ENCODE assay signal across 8 cellular contexts in the genomic region with DNA sequence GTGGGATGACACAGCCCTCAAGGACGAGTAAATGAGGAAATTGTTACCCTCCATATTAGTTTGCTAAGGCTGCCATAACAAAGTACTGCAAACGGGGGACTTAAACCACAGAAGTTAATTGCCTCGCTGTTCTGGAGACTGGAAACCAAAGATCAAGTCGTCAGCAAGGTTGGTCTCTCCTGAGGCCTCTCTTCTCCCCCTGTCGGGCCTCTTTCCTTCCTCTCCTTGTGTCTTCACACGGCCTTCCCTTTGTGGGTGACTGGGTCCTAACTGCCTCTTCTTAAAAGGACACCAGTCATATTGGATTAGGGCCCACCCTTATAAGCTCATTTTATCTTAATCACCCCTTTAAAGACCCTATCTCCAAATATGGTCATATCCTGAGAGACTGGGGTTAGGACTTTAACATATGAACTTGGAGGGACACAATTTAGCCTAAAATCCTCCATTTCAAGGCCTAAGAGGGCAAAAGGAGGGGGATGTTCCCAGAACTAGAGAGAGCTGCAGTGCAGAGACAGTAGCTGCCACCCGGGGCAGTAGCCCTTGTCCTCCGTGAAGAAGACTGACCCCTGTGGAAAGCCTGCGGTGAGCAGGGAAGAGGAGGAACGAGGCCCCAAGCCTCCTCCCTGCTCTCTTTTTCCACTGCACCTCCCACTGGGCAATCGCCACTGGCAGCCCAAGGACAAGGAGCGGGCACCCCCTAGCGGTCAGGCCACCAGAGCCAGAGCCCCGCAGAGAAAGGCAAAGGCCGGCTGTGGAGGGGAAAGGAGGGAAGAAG. TPM values are rescaled to one million over a fixed set of nuclear protein-coding genes. Genes with fewer than 3 reads are reported as not detected.
A peak's percentile ranks its signal among the peaks of the same experiment; 100 is the strongest.
DNase-seq lines count a peak whose midpoint lies in the region; ATAC-seq, FAIRE-seq and TF ChIP-seq lines count a peak whose summit lies in the region.

No MANE protein-coding gene starts in this region.

- H3K9me3 ChIP-seq in endothelial cell of umbilical vein (replicated peaks; ENCODE audit: control insufficient read depth, insufficient read depth, low read length) (no peaks in the 10 kb centered on the region), mucosa of descending colon (no peaks in the 10 kb centered on the region)

- H4K20me1 ChIP-seq in endothelial cell of umbilical vein (replicated peaks; ENCODE audit: control insufficient read depth, extremely low read depth, insufficient read depth, low read length), result no peaks in the 10 kb centered on the region

- DNase-seq in AML-193 (lab: John Stamatoyannopoulos, UW) (peak; percentile 67 to 77), NCI-H774 (lab: John Stamatoyannopoulos, UW) (peak; percentile 72), endothelial cell of umbilical vein (ENCODE audit: low read depth, low spot score) (peak; percentile 30), mucosa of descending colon (peak; percentile 70 to 86 (median 83))
- DNase-seq in activated CD8-positive, alpha-beta memory T cell treated with anti-CD3 and anti-CD28 coated beads for 1 hour (ENCODE audit: extremely low read depth in 1 of 2, low read depth in 1 of 2), result peak; percentile 3 to 47
- peak; percentile 86 for DNase-seq in stimulated activated CD8-positive, alpha-beta memory T cell treated with anti-CD3 and anti-CD28 coated beads, Interleukin-4, amount 100 ng/mL, for 48 hours

- peak; percentile 84 to 88 for TF ChIP-seq CTCF in endothelial cell of umbilical vein (IDR thresholded peaks at IDR 0.05; ENCODE audit: extremely low read depth in 1 of 2, insufficient read depth in 1 of 2, low read depth in 1 of 2, low read length in 2 of 2)
- peak; percentile 80 for TF ChIP-seq CTCF in mucosa of descending colon (IDR thresholded peaks at IDR 0.05)

- POLR2A ChIA-PET in endothelial cell of umbilical vein (lab: Charles Lee), result interaction anchor here (0.6 kb wide), 1 partner anchor 114 kb away, joined by 5 read pairs; no protein-coding TSS in a partner anchor

- no peak for TF ChIP-seq POLR2A in endothelial cell of umbilical vein (IDR thresholded peaks at IDR 0.05; ENCODE audit: low read depth, low read length)

- H3K36me3 ChIP-seq in endothelial cell of umbilical vein (ENCODE audit: control insufficient read depth in 2 of 2, extremely low read depth in 1 of 2, insufficient read depth in 2 of 2, low read length in 2 of 2) (no peaks in the 10 kb centered on the region), mucosa of descending colon (ENCODE audit: low read depth) (no peaks in the 10 kb centered on the region)

- no TSS peak for BruUV-seq in endothelial cell of umbilical vein (replicated peaks; lab: Mats Ljungman, UMichigan)

- no peak overlapping the region for H3K9ac ChIP-seq in endothelial cell of umbilical vein (replicated peaks; ENCODE audit: extremely low read depth, insufficient read depth, low read length)

- no peaks in the 10 kb centered on the region for H3K27me3 ChIP-seq in endothelial cell of umbilical vein (ENCODE audit: control insufficient read depth in 2 of 2, insufficient read depth in 2 of 2, low read length in 2 of 2)

- no peak for FAIRE-seq in endothelial cell of umbilical vein (lab: Jason Lieb, UNC)

- CTCF ChIA-PET in endothelial cell of umbilical vein (lab: Charles Lee), result interaction anchor here (1.1 to 2.8 kb wide), 2 partner anchors 10 to 1050 kb away, joined by 3 to 13 read pairs; no protein-coding TSS in a partner anchor

- intact Hi-C loops in endothelial cell of umbilical vein (cut with micrococcal nuclease), result loop anchor here (1.0 to 5.0 kb wide), 2 partner anchors 994 to 1050 kb away; no protein-coding TSS in a partner anchor
- intact Hi-C loops in mucosa of descending colon (cut with DNase I, micrococcal nuclease), result no loop called here

- H3K27ac ChIP-seq in endothelial cell of umbilical vein (ENCODE audit: insufficient read depth, low read depth, low read length), result no peak overlapping the region

- no peak overlapping the region for H3K4me3 ChIP-seq in endothelial cell of umbilical vein (replicated peaks in 1 of 3; ENCODE audit: insufficient read depth in 1 of 3, low read depth in 1 of 3, low read length in 3 of 3)
- H3K4me3 ChIP-seq in mucosa of descending colon, result no peak overlapping the region

- dilution Hi-C loops in endothelial cell of umbilical vein (cut with MboI; ENCODE audit: extremely low pct_ligation_motif_present, low sequenced_read_pairs), result no loop called here

- ATAC-seq in GM19023 (IDR thresholded peaks at IDR 0.05; ENCODE audit: unreplicated experiment) (peak; percentile 92), HG03139 (IDR thresholded peaks at IDR 0.05; ENCODE audit: unreplicated experiment) (peak; percentile 92), mucosa of descending colon (peak; percentile 95)

- H3K4me1 ChIP-seq in endothelial cell of umbilical vein (ENCODE audit: control insufficient read depth, extremely low read depth, insufficient read depth, low read length), result no peaks in the 10 kb centered on the region
- no peaks in the 10 kb centered on the region for H3K4me1 ChIP-seq in mucosa of descending colon (ENCODE audit: low read depth)

- no peaks in the 10 kb centered on the region for H3K79me2 ChIP-seq in endothelial cell of umbilical vein (ENCODE audit: control insufficient read depth, insufficient read depth, low read length)

- no peaks in the 10 kb centered on the region for H3K9me1 ChIP-seq in endothelial cell of umbilical vein (replicated peaks; ENCODE audit: control insufficient read depth, extremely low read depth, insufficient read depth, low read length)

- no peak overlapping the region for H3K4me2 ChIP-seq in endothelial cell of umbilical vein (ENCODE audit: insufficient read depth, low read length)

- H2AFZ ChIP-seq in endothelial cell of umbilical vein (ENCODE audit: low read depth, low read length), result no peak overlapping the region

TF ChIP-seq in endothelial cell of umbilical vein, 7 proteins besides CTCF, POLR2A, EP300 and RAD21:
- TF ChIP-seq MYC (IDR thresholded peaks at IDR 0.05; ENCODE audit: low read depth, low read length), result no peak
- TF ChIP-seq JUN (IDR thresholded peaks at IDR 0.05; ENCODE audit: borderline replicate concordance, insufficient read depth, insufficient read length, low read depth), result no peak
- TF ChIP-seq POLR2AphosphoS5 (IDR thresholded peaks at IDR 0.05; ENCODE audit: insufficient read depth, low read depth, low read length), result no peak
- no peak for TF ChIP-seq GATA2 (IDR thresholded peaks at IDR 0.05; ENCODE audit: insufficient read depth, insufficient read length, low read depth, low read length)
- no peak for TF ChIP-seq FOS (IDR thresholded peaks at IDR 0.05; ENCODE audit: borderline replicate concordance, insufficient read depth, low read length)
- TF ChIP-seq EZH2 (IDR thresholded peaks at IDR 0.05; ENCODE audit: borderline replicate concordance, low read depth, low read length, severe bottlenecking), result no peak

RNA-seq across cellular contexts. Expression of a gene that starts 35.0 kb away (rescaled TPM):
- total RNA-seq in endothelial cell of umbilical vein (not detected in 2 replicates), mucosa of descending colon (not detected)
- polyA plus RNA-seq in endothelial cell of umbilical vein, result 0.07 and 0.11 TPM in 2 replicates
- polyA plus RNA-seq in endothelial cell of umbilical vein (2011; cell fraction: cytosol; rRNA removed), result 0.09 and 0.10 TPM in 2 replicates
- polyA plus RNA-seq in endothelial cell of umbilical vein (2011; cell fraction: nucleus; rRNA removed), result 0.10 TPM in 1 of 2 replicates, not detected in the other
- polyA plus RNA-seq in endothelial cell of umbilical vein (2012), result not detected in 2 replicates
- polyA minus RNA-seq in endothelial cell of umbilical vein, result not detected in 2 replicates
- not detected for polyA minus RNA-seq in endothelial cell of umbilical vein (2011; cell fraction: cytosol; rRNA and poly(A)+ RNA removed)
- not detected in 2 replicates for polyA minus RNA-seq in endothelial cell of umbilical vein (2011; cell fraction: nucleus; rRNA and poly(A)+ RNA removed)

RNA-seq across cellular contexts. Expression of a gene that starts 52.9 kb away (rescaled TPM):
- total RNA-seq in endothelial cell of umbilical vein (8.7 and 9.6 TPM in 2 replicates), mucosa of descending colon (10 to 100 TPM in 1 of 3 donors, 1 to 10 TPM in 2; 9.2 to 11.7 (median 9.5) TPM)
- 3.9 and 5.5 TPM in 2 replicates for polyA plus RNA-seq in endothelial cell of umbilical vein
- polyA plus RNA-seq in endothelial cell of umbilical vein (2011; cell fraction: cytosol; rRNA removed), result 6.8 and 7.7 TPM in 2 replicates
- 13.0 and 17.3 TPM in 2 replicates for polyA plus RNA-seq in endothelial cell of umbilical vein (2011; cell fraction: nucleus; rRNA removed)
- polyA plus RNA-seq in endothelial cell of umbilical vein (2012), result 7.8 and 10.9 TPM in 2 replicates
- 5.6 and 8.6 TPM in 2 replicates for polyA minus RNA-seq in endothelial cell of umbilical vein
- 15.7 TPM for polyA minus RNA-seq in endothelial cell of umbilical vein (2011; cell fraction: cytosol; rRNA and poly(A)+ RNA removed)
- polyA minus RNA-seq in endothelial cell of umbilical vein (2011; cell fraction: nucleus; rRNA and poly(A)+ RNA removed), result 5.4 and 8.7 TPM in 2 replicates

RNA-seq across cellular contexts. Expression of a gene that starts 53.0 kb away (rescaled TPM):
- total RNA-seq in endothelial cell of umbilical vein (33.8 and 37.1 TPM in 2 replicates), mucosa of descending colon (10 to 100 TPM; 50.5 to 53.7 (median 53.3) TPM)
- polyA plus RNA-seq in endothelial cell of umbilical vein, result 24.3 and 27.7 TPM in 2 replicates
- polyA plus RNA-seq in endothelial cell of umbilical vein (2011; cell fraction: cytosol; rRNA removed), result 17.1 and 21.9 TPM in 2 replicates
- polyA plus RNA-seq in endothelial cell of umbilical vein (2011; cell fraction: nucleus; rRNA removed), result 65.0 and 71.3 TPM in 2 replicates
- polyA plus RNA-seq in endothelial cell of umbilical vein (2012), result 19.7 and 22.1 TPM in 2 replicates
- 43.3 and 47.5 TPM in 2 replicates for polyA minus RNA-seq in endothelial cell of umbilical vein
- polyA minus RNA-seq in endothelial cell of umbilical vein (2011; cell fraction: cytosol; rRNA and poly(A)+ RNA removed), result 77.9 TPM
- 35.4 and 55.8 TPM in 2 replicates for polyA minus RNA-seq in endothelial cell of umbilical vein (2011; cell fraction: nucleus; rRNA and poly(A)+ RNA removed)

Comparison
In these comparisons a context has a peak if more than half of its experiments do, and no peak if none do; other contexts are left out.
1. DNase-seq: peak in every context shown above with its lines; median percentile 86 in stimulated activated CD8-positive, alpha-beta memory T cell treated with anti-CD3 and anti-CD28 coated beads, Interleukin-4, amount 100 ng/mL, for 48 hours; 83 in mucosa of descending colon; 72 in AML-193; 72 in NCI-H774; 30 in endothelial cell of umbilical vein; 25 in activated CD8-positive, alpha-beta memory T cell treated with anti-CD3 and anti-CD28 coated beads for 1 hour.